Comparison of ENCODE assay signal across 20 cellular contexts in genomic region chr18:57035590-57035989, GRCh38.
DNase-seq lines count a peak whose midpoint lies in the region; ATAC-seq and TF ChIP-seq lines count a peak whose summit lies in the region.
"Had no signal": no experiment of that assay in that cellular context is flagged by ENCODE, and none has a peak within 500 bp of the region (broad histone marks: within the 10 kb centered on the region; RNA-seq: fewer than 3 reads in every experiment).

No MANE protein-coding gene starts in this region.

- CTCF ChIA-PET in SK-N-SH (lab: Yijun Ruan, JAX), result interaction anchor here (2.8 kb wide), 1 partner anchor 403 kb away, joined by 14 read pairs; no protein-coding TSS in a partner anchor
- CTCF ChIA-PET in activated CD8-positive, alpha-beta T cell treated with anti-CD3 and anti-CD28 coated beads, Interleukin-2, amount 10 ng/mL, durations not matched to agents 7 days and 5 days (lab: Charles Lee), result interaction anchor here (1.3 kb wide), 1 partner anchor 27 kb away, joined by 3 read pairs; no protein-coding TSS in a partner anchor

- H3K4me1 ChIP-seq in BE2C (peaks cover 5% of the 10 kb centered on the region), SK-N-SH (ENCODE audit: control insufficient read depth in 1 of 2, insufficient read depth in 2 of 2, low read depth in 1 of 2, low read length in 1 of 2) (peaks cover 0 to 16% of the 10 kb centered on the region in 2 experiments; a peak in 1 of 4 replicates), esophagus muscularis mucosa (no peaks in the 10 kb centered on the region)
- H3K4me1 ChIP-seq: A549 had no signal

- no peaks in the 10 kb centered on the region for H3K9me3 Mint-ChIP-seq in activated CD8-positive, alpha-beta T cell treated with anti-CD3 and anti-CD28 coated beads, Interleukin-2, amount 10 ng/mL, durations not matched to agents 7 days and 5 days (ENCODE audit: insufficient read depth)
- H3K9me3 Mint-ChIP-seq: HFFc6 had no signal

- no peak overlapping the region for H3K9ac ChIP-seq in SK-N-SH

- no peaks in the 10 kb centered on the region for H3K27me3 ChIP-seq in BE2C
- no peaks in the 10 kb centered on the region for H3K27me3 ChIP-seq in SK-N-SH (ENCODE audit: insufficient read depth)
- H3K27me3 ChIP-seq in esophagus muscularis mucosa, result no peaks in the 10 kb centered on the region

- H3K4me1 Mint-ChIP-seq in activated CD8-positive, alpha-beta T cell treated with anti-CD3 and anti-CD28 coated beads, Interleukin-2, amount 10 ng/mL, durations not matched to agents 7 days and 5 days (ENCODE audit: low read depth), result no peaks in the 10 kb centered on the region
- H3K4me1 Mint-ChIP-seq: CD4-positive, alpha-beta memory T cell had no signal

- H3K27ac ChIP-seq in SK-N-SH (ENCODE audit: low read depth in 2 of 2, low read length in 1 of 2), result peak overlapping the region in 1 of 2 experiments; percentile 58; a peak in 2 of 4 replicates
- no peak overlapping the region for H3K27ac ChIP-seq in esophagus muscularis mucosa (replicated peaks in 1 of 4)
- H3K27ac ChIP-seq: A549 had no signal

- H3K9me2 ChIP-seq in SK-N-SH, result no peaks in the 10 kb centered on the region

- no peak for TF ChIP-seq RAD21 in SK-N-SH (IDR thresholded peaks at IDR 0.05; ENCODE audit: low read length)

- H3K79me2 ChIP-seq in SK-N-SH (ENCODE audit: insufficient read depth), result no peaks in the 10 kb centered on the region

- H3K36me3 ChIP-seq in BE2C, result no peaks in the 10 kb centered on the region
- H3K36me3 ChIP-seq in SK-N-SH (replicated peaks in 1 of 2; ENCODE audit: control insufficient read depth in 1 of 2, insufficient read depth in 2 of 2, low read length in 1 of 2), result no peaks in the 10 kb centered on the region
- peaks cover 0 to 9% (median under 1%) of the 10 kb centered on the region in 4 donors for H3K36me3 ChIP-seq in esophagus muscularis mucosa
- H3K36me3 ChIP-seq: HAP-1 had no signal

- TF ChIP-seq CTCF in BE2C (IDR thresholded peaks at IDR 0.05; ENCODE audit: low read depth, low read length) (no peak), SK-N-SH (IDR thresholded peaks at IDR 0.05) (no peak), esophagus muscularis mucosa (IDR thresholded peaks at IDR 0.05) (no peak)

- H3K4me2 ChIP-seq in SK-N-SH, result no peak overlapping the region
- H3K4me2 ChIP-seq: A549 had no signal

- no peak overlapping the region for H3K27ac Mint-ChIP-seq in activated CD8-positive, alpha-beta T cell treated with anti-CD3 and anti-CD28 coated beads, Interleukin-2, amount 10 ng/mL, durations not matched to agents 7 days and 5 days
- H3K27ac Mint-ChIP-seq: HFFc6 had no signal

- H2AFZ ChIP-seq in SK-N-SH (ENCODE audit: low read depth), result no peak overlapping the region

- no peaks in the 10 kb centered on the region for H4K20me1 ChIP-seq in SK-N-SH (ENCODE audit: insufficient read depth)

- H3K4me3 ChIP-seq in BE2C (ENCODE audit: low read depth, low read length) (no peak overlapping the region), SK-N-SH (ENCODE audit: low read depth in 2 of 2, low read length in 1 of 2) (no peak overlapping the region), esophagus muscularis mucosa (no peak overlapping the region)
- H3K4me3 ChIP-seq: A549, HAP-1 had no signal

- H3K9me3 ChIP-seq in BE2C (no peaks in the 10 kb centered on the region), SK-N-SH (no peaks in the 10 kb centered on the region), esophagus muscularis mucosa (no peaks in the 10 kb centered on the region)
- H3K9me3 ChIP-seq: A549, HAP-1 had no signal

- no peaks in the 10 kb centered on the region for H3F3A ChIP-seq in SK-N-SH (replicated peaks; ENCODE audit: insufficient read depth)

- H3K27me3 Mint-ChIP-seq in activated CD8-positive, alpha-beta T cell treated with anti-CD3 and anti-CD28 coated beads, Interleukin-2, amount 10 ng/mL, durations not matched to agents 7 days and 5 days (ENCODE audit: low read depth), result no peaks in the 10 kb centered on the region
- H3K27me3 Mint-ChIP-seq: CD4-positive, alpha-beta memory T cell had no signal

- TF ChIP-seq POLR2A in esophagus muscularis mucosa (IDR thresholded peaks at IDR 0.05; ENCODE audit: low read depth), result no peak

- no peak overlapping the region for H3K4me3 Mint-ChIP-seq in activated CD8-positive, alpha-beta T cell treated with anti-CD3 and anti-CD28 coated beads, Interleukin-2, amount 10 ng/mL, durations not matched to agents 7 days and 5 days
- H3K4me3 Mint-ChIP-seq: CD4-positive, alpha-beta memory T cell; HFFc6 had no signal

- ATAC-seq in GM21723 (IDR thresholded peaks at IDR 0.05; ENCODE audit: unreplicated experiment) (no peak), HG02973 (IDR thresholded peaks at IDR 0.05; ENCODE audit: unreplicated experiment) (no peak)
- no peak for ATAC-seq in activated CD8-positive, alpha-beta T cell treated with anti-CD3 and anti-CD28 coated beads, Interleukin-2, amount 10 ng/mL, durations not matched to agents 7 days and 5 days
- ATAC-seq: A549 had no signal

- POLR2A ChIA-PET in SK-N-SH (lab: Yijun Ruan, JAX), result no interaction called here
- POLR2A ChIA-PET in activated CD8-positive, alpha-beta T cell treated with anti-CD3 and anti-CD28 coated beads, Interleukin-2, amount 10 ng/mL, durations not matched to agents 7 days and 5 days (lab: Charles Lee), result no interaction called here

- intact Hi-C loops in esophagus muscularis mucosa (cut with DNase I), result no loop called here

- DNase-seq in BE2C (peak; percentile 57), SK-N-SH (peak; percentile 54), esophagus muscularis mucosa (ENCODE audit: extremely low spot score) (peak; percentile 86)
- DNase-seq in activated CD8-positive, alpha-beta T cell treated with anti-CD3 and anti-CD28 coated beads, Interleukin-2, amount 10 ng/mL, durations not matched to agents 7 days and 5 days, result no peak
- DNase-seq: 8988T; ACHN; AML-193; C1 segment of cervical spinal cord; Calu3; CD4-positive, alpha-beta memory T cell; COR-L47; DMS53; DMS79 treated with DMSO at 0.1 percent for 48 hours; GF-D8; GOT3; HFFc6 had no signal

- peaks cover 10% of the 10 kb centered on the region for H3K36me3 Mint-ChIP-seq in activated CD8-positive, alpha-beta T cell treated with anti-CD3 and anti-CD28 coated beads, Interleukin-2, amount 10 ng/mL, durations not matched to agents 7 days and 5 days (ENCODE audit: low read depth)

- 24% methylated on average over 2 of the region's 2 CpGs for WGBS in SK-N-SH (ENCODE audit: low lambda C conversion rate)
- 89% methylated on average over 2 of the region's 2 CpGs for WGBS in esophagus muscularis mucosa

- TF ChIP-seq EP300 in SK-N-SH (IDR thresholded peaks at IDR 0.05; ENCODE audit: borderline replicate concordance in 1 of 2, low read depth in 1 of 2, low read length in 1 of 2) (peak in 1 of 2 experiments; percentile 65; a peak in 2 of 4 replicates), esophagus muscularis mucosa (IDR thresholded peaks at IDR 0.05) (no peak)

TF ChIP-seq in SK-N-SH, 30 proteins besides CTCF, POLR2A, EP300 and RAD21:
- no peak for TF ChIP-seq RCOR1 (IDR thresholded peaks at IDR 0.05; ENCODE audit: low read length)
- no peak for TF ChIP-seq MAX (IDR thresholded peaks at IDR 0.05; ENCODE audit: low read depth)
- TF ChIP-seq FOXJ3 (CRISPR knock-in tag; IDR thresholded peaks at IDR 0.05), result no peak
- TF ChIP-seq GATA2 (CRISPR knock-in tag; IDR thresholded peaks at IDR 0.05), result peak; percentile 66
- no peak for TF ChIP-seq ZBTB33 (IDR thresholded peaks at IDR 0.05; ENCODE audit: borderline replicate concordance, low read depth)
